Comparison of ENCODE assay signal across 22 cellular contexts in the genomic region with DNA sequence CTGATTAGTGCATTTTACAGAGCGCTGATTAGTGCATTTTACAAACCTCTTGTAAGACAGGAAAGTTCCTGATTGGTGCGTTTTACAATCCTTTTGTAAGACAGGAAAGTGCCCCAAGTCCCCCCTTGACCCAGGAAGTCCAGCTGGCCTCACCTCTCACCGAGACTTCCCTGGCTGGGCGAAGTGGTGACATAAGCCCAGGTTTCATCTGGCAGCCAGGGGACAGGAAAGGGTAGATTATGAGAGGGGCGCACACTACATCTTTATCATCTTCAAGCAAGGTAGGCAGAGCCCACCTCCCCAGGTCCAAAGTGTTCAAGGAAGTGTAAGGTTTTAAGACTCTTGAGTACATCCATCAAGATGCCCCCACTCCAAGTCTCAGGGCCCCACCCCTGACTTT. TPM values are rescaled to one million over a fixed set of nuclear protein-coding genes. Genes with fewer than 3 reads are reported as not detected.
"Had no signal": no experiment of that assay in that cellular context is flagged by ENCODE, and none has a peak within 500 bp of the region (broad histone marks: within the 10 kb centered on the region; RNA-seq: fewer than 3 reads in every experiment).

No MANE protein-coding gene starts in this region.

- H3K9me3 ChIP-seq: breast epithelium, Peyer's patch had no signal

- H3K4me3 Mint-ChIP-seq: activated CD8-positive, alpha-beta T cell treated with anti-CD3 and anti-CD28 coated beads for 36 hours; activated naive CD4-positive, alpha-beta T cell treated with anti-CD3 and anti-CD28 coated beads, Interleukin-2, amount 50 U/mL, for 24 hours; activated T-cell treated with anti-CD3 and anti-CD28 coated beads, Interleukin-2, amount 50 U/mL, for 72 hours had no signal

- H3K27ac Mint-ChIP-seq: activated CD8-positive, alpha-beta T cell treated with anti-CD3 and anti-CD28 coated beads for 36 hours; activated naive CD4-positive, alpha-beta T cell treated with anti-CD3 and anti-CD28 coated beads, Interleukin-2, amount 50 U/mL, for 24 hours; activated T-cell treated with anti-CD3 and anti-CD28 coated beads, Interleukin-2, amount 50 U/mL, for 72 hours; activated T-helper 2 cell treated with anti-CD3 and anti-CD28 coated beads, Interferon-gamma antibody, Interleukin-2, Interleukin-4, amounts not matched to agents 10 μg/mL and 5 μg/mL and 100 μg/mL, durations not matched to agents 14 hours and 24 hours and 36 hours had no signal

- H3K36me3 Mint-ChIP-seq: activated naive CD4-positive, alpha-beta T cell treated with anti-CD3 and anti-CD28 coated beads, Interleukin-2, amount 50 U/mL, for 24 hours had no signal

- DNase-seq: activated CD4-positive, alpha-beta T cell treated with anti-CD3 and anti-CD28 coated beads for 4 hours; activated CD8-positive, alpha-beta T cell treated with anti-CD3 and anti-CD28 coated beads for 36 hours; activated naive CD4-positive, alpha-beta T cell; activated T-cell treated with anti-CD3 and anti-CD28 coated beads for 4 hours; activated T-cell treated with anti-CD3 and anti-CD28 coated beads, Interleukin-2, amount 50 U/mL, for 72 hours; aorta; central memory CD4-positive, alpha-beta T cell; Karpas-422; NCI-H1105 treated with DMSO at 0.1 percent for 48 hours; NCI-H1436 treated with DMSO at 0.1 percent for 48 hours; NCI-H187; NCI-H2081; NCI-H510A treated with DMSO at 0.1 percent for 48 hours; Peyer's patch; SIG-M5; T-helper 1 cell had no signal

- H3K27ac ChIP-seq: Peyer's patch, VCaP had no signal

- H3K9me3 Mint-ChIP-seq: activated CD8-positive, alpha-beta T cell treated with anti-CD3 and anti-CD28 coated beads for 36 hours; activated naive CD4-positive, alpha-beta T cell treated with anti-CD3 and anti-CD28 coated beads, Interleukin-2, amount 50 U/mL, for 24 hours; activated T-helper 2 cell treated with anti-CD3 and anti-CD28 coated beads, Interferon-gamma antibody, Interleukin-2, Interleukin-4, amounts not matched to agents 10 μg/mL and 5 μg/mL and 100 μg/mL, durations not matched to agents 14 hours and 24 hours and 36 hours had no signal

- H3K36me3 ChIP-seq: breast epithelium, Peyer's patch had no signal

- H3K4me1 ChIP-seq: breast epithelium, Peyer's patch had no signal

- ATAC-seq: activated CD8-positive, alpha-beta T cell treated with anti-CD3 and anti-CD28 coated beads for 36 hours; activated T-cell treated with anti-CD3 and anti-CD28 coated beads, Interleukin-2, amount 50 U/mL, for 72 hours; K562 had no signal

- H3K4me3 ChIP-seq: breast epithelium, K562, Peyer's patch had no signal

- H3K27me3 ChIP-seq: Peyer's patch had no signal

RNA-seq across cellular contexts. Expression of gene GDF10, which starts 5.5 kb away (rescaled TPM):
- total RNA-seq: T-helper 2 cell treated with Interferon-gamma antibody and Interleukin-4, amounts not matched to agents 100 ng/mL and 5 ng/mL, for 36 hours had no signal

RNA-seq across cellular contexts. Expression of gene GDF2, which starts 27.8 kb away (rescaled TPM):
- total RNA-seq: activated CD8-positive, alpha-beta T cell treated with anti-CD3 and anti-CD28 coated beads for 36 hours; activated T-cell treated with anti-CD3 and anti-CD28 coated beads, Interleukin-2, amount 50 U/mL, for 72 hours; activated T-helper 2 cell treated with anti-CD3 and anti-CD28 coated beads, Interferon-gamma antibody, Interleukin-2, Interleukin-4, amounts not matched to agents 10 μg/mL and 5 μg/mL and 100 μg/mL, durations not matched to agents 14 hours and 24 hours and 36 hours; aorta; breast epithelium; Peyer's patch; T-helper 2 cell treated with Interferon-gamma antibody and Interleukin-4, amounts not matched to agents 100 ng/mL and 5 ng/mL, for 36 hours had no signal
- polyA plus RNA-seq: aorta had no signal

RNA-seq across cellular contexts. Expression of gene RBP3, which starts 53.7 kb away (rescaled TPM):
- total RNA-seq: activated CD8-positive, alpha-beta T cell treated with anti-CD3 and anti-CD28 coated beads for 36 hours; activated T-cell treated with anti-CD3 and anti-CD28 coated beads, Interleukin-2, amount 50 U/mL, for 72 hours; activated T-helper 2 cell treated with anti-CD3 and anti-CD28 coated beads, Interferon-gamma antibody, Interleukin-2, Interleukin-4, amounts not matched to agents 10 μg/mL and 5 μg/mL and 100 μg/mL, durations not matched to agents 14 hours and 24 hours and 36 hours; aorta; breast epithelium; K562; Peyer's patch; T-helper 2 cell treated with Interferon-gamma antibody and Interleukin-4, amounts not matched to agents 100 ng/mL and 5 ng/mL, for 36 hours had no signal
- polyA plus RNA-seq: aorta, K562 had no signal
